17 cellular contexts compared by ENCODE assay signal in genomic region chr1:240417317-240417716, GRCh38.
"Had no signal": no experiment of that assay in that cellular context is flagged by ENCODE, and none has a peak within 500 bp of the region (broad histone marks: within the 10 kb centered on the region; RNA-seq: fewer than 3 reads in every experiment).

No MANE protein-coding gene starts in this region.

- H3K4me1 Mint-ChIP-seq: activated naive CD8-positive, alpha-beta T cell treated with anti-CD3 and anti-CD28 coated beads, Interleukin-2, amount 50 U/mL, for 24 hours; nephron progenitor cell had no signal

- H3K27ac ChIP-seq: ascending aorta, dorsolateral prefrontal cortex had no signal

- H3K27me3 ChIP-seq: ascending aorta, dorsolateral prefrontal cortex had no signal

- H3K9me3 ChIP-seq: ascending aorta had no signal

- H3K4me3 Mint-ChIP-seq: activated naive CD8-positive, alpha-beta T cell treated with anti-CD3 and anti-CD28 coated beads, Interleukin-2, amount 50 U/mL, for 24 hours; nephron progenitor cell had no signal

- H3K36me3 ChIP-seq: ascending aorta had no signal

- H3K4me3 ChIP-seq: ascending aorta, dorsolateral prefrontal cortex had no signal

- H3K27me3 Mint-ChIP-seq: activated naive CD8-positive, alpha-beta T cell treated with anti-CD3 and anti-CD28 coated beads, Interleukin-2, amount 50 U/mL, for 24 hours; progenitor cell of endocrine pancreas had no signal

- H3K9me3 Mint-ChIP-seq: nephron progenitor cell had no signal

- H3K4me1 ChIP-seq: ascending aorta had no signal

- DNase-seq: activated naive CD4-positive, alpha-beta T cell treated with Interleukin-2 at 50 U/mL for 16 hours; activated naive CD8-positive, alpha-beta T cell treated with anti-CD3 and anti-CD28 coated beads, Interleukin-2, amount 50 U/mL, for 24 hours; dorsolateral prefrontal cortex; hypothalamus; kidney; left ventricle myocardium superior; mesenchymal stem cell; nephron progenitor cell; occipital lobe; right cardiac atrium; small intestine; stimulated activated naive CD8-positive, alpha-beta T cell treated with anti-CD3 and anti-CD28 coated beads, Interleukin-15, Interleukin-2, amounts not matched to agents 100 U/mL and 50 U/mL, for 24 hours; T-helper 9 cell; trophoblast cell had no signal

- ATAC-seq: activated CD4-positive, CD25-positive, alpha-beta regulatory T cell treated with anti-CD3 and anti-CD28 coated beads, Interleukin-2, amount 50 U/mL, for 24 hours; activated naive CD8-positive, alpha-beta T cell treated with anti-CD3 and anti-CD28 coated beads, Interleukin-2, amount 50 U/mL, for 24 hours; left ventricle myocardium superior; right cardiac atrium; stimulated activated naive CD8-positive, alpha-beta T cell treated with anti-CD3 and anti-CD28 coated beads, Interleukin-15, Interleukin-2, amounts not matched to agents 100 U/mL and 50 U/mL, for 24 hours had no signal

- H3K27ac Mint-ChIP-seq: activated naive CD8-positive, alpha-beta T cell treated with anti-CD3 and anti-CD28 coated beads, Interleukin-2, amount 50 U/mL, for 24 hours; nephron progenitor cell; progenitor cell of endocrine pancreas had no signal
